ENCODE assay signal across 2 cellular contexts in the genomic region with DNA sequence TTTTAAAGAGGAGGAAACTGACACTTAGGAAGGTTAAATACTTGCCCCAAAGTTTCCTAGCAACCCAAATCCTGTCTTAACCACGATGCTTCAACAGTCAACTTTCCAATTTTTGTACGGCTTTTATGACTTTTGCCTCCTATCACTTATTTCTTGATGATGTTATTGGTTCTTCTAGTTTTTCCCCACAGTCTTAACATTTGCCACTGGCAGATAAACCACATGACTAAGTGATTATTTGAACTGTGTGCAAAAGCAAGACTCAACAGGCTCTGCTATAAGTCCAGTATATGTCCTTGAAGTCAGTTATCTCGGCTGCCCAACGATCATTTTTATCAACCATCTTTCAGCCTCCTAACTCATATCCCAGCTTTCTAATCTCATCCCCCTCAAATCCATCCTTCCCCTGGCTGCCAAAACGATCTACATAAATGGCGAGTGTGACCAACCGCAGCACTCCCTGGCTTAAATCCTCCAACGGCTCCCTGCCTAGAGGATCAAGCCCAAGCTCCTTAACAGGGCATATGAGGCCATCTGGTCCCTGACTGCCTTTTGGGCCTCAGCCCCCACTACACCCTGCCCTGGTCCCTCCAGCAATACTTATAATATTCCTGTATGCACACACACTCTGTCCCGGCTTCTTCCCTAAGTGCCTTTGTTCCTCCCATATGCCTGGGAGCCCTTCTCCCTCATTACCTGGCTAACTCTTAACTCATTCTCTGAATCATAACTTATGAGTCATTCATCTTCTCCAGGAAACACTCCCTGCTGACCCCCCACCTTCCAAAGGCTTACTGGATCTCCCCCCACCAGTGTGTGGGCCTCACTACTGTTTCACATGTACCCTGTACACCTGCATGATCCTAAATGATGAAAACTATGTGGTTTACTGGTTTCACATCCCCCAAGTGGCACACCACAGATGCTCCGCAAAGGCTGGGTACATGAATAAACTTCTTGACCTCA.
TF ChIP-seq lines count a peak whose summit lies in the region.

No MANE protein-coding gene starts in this region.

TF ChIP-seq in HepG2, 621 proteins besides CTCF, POLR2A, EP300 and RAD21:
- TF ChIP-seq MTA3 (CRISPR knock-in tag; IDR thresholded peaks at IDR 0.05) (no peak), ZC3H13 (CRISPR knock-in tag; IDR thresholded peaks at IDR 0.05) (no peak), FOSL2 (CRISPR knock-in tag; IDR thresholded peaks at IDR 0.05) (peak; percentile 63), TCF7 (IDR thresholded peaks at IDR 0.05; ENCODE audit: low read depth) (no peak), PITX1 (CRISPR knock-in tag; IDR thresholded peaks at IDR 0.05) (no peak), ASH2L (IDR thresholded peaks at IDR 0.05; ENCODE audit: insufficient read length, low read depth, low read length) (peak; percentile 2)
- TF ChIP-seq, protein P1, sequence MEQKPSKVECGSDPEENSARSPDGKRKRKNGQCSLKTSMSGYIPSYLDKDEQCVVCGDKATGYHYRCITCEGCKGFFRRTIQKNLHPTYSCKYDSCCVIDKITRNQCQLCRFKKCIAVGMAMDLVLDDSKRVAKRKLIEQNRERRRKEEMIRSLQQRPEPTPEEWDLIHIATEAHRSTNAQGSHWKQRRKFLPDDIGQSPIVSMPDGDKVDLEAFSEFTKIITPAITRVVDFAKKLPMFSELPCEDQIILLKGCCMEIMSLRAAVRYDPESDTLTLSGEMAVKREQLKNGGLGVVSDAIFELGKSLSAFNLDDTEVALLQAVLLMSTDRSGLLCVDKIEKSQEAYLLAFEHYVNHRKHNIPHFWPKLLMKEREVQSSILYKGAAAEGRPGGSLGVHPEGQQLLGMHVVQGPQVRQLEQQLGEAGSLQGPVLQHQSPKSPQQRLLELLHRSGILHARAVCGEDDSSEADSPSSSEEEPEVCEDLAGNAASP (CRISPR knock-in tag; IDR thresholded peaks at IDR 0.05; ENCODE audit: borderline replicate concordance), result no peak
- TF ChIP-seq, protein P2, sequence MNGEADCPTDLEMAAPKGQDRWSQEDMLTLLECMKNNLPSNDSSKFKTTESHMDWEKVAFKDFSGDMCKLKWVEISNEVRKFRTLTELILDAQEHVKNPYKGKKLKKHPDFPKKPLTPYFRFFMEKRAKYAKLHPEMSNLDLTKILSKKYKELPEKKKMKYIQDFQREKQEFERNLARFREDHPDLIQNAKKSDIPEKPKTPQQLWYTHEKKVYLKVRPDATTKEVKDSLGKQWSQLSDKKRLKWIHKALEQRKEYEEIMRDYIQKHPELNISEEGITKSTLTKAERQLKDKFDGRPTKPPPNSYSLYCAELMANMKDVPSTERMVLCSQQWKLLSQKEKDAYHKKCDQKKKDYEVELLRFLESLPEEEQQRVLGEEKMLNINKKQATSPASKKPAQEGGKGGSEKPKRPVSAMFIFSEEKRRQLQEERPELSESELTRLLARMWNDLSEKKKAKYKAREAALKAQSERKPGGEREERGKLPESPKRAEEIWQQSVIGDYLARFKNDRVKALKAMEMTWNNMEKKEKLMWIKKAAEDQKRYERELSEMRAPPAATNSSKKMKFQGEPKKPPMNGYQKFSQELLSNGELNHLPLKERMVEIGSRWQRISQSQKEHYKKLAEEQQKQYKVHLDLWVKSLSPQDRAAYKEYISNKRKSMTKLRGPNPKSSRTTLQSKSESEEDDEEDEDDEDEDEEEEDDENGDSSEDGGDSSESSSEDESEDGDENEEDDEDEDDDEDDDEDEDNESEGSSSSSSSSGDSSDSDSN (CRISPR knock-in tag; IDR thresholded peaks at IDR 0.05), result no peak
- TF ChIP-seq, protein P3, sequence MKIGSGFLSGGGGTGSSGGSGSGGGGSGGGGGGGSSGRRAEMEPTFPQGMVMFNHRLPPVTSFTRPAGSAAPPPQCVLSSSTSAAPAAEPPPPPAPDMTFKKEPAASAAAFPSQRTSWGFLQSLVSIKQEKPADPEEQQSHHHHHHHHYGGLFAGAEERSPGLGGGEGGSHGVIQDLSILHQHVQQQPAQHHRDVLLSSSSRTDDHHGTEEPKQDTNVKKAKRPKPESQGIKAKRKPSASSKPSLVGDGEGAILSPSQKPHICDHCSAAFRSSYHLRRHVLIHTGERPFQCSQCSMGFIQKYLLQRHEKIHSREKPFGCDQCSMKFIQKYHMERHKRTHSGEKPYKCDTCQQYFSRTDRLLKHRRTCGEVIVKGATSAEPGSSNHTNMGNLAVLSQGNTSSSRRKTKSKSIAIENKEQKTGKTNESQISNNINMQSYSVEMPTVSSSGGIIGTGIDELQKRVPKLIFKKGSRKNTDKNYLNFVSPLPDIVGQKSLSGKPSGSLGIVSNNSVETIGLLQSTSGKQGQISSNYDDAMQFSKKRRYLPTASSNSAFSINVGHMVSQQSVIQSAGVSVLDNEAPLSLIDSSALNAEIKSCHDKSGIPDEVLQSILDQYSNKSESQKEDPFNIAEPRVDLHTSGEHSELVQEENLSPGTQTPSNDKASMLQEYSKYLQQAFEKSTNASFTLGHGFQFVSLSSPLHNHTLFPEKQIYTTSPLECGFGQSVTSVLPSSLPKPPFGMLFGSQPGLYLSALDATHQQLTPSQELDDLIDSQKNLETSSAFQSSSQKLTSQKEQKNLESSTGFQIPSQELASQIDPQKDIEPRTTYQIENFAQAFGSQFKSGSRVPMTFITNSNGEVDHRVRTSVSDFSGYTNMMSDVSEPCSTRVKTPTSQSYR (CRISPR knock-in tag; IDR thresholded peaks at IDR 0.05; ENCODE audit: borderline replicate concordance), result no peak

TF ChIP-seq in WTC11, 78 proteins besides CTCF, POLR2A, EP300 and RAD21:
- TF ChIP-seq, protein P4, sequence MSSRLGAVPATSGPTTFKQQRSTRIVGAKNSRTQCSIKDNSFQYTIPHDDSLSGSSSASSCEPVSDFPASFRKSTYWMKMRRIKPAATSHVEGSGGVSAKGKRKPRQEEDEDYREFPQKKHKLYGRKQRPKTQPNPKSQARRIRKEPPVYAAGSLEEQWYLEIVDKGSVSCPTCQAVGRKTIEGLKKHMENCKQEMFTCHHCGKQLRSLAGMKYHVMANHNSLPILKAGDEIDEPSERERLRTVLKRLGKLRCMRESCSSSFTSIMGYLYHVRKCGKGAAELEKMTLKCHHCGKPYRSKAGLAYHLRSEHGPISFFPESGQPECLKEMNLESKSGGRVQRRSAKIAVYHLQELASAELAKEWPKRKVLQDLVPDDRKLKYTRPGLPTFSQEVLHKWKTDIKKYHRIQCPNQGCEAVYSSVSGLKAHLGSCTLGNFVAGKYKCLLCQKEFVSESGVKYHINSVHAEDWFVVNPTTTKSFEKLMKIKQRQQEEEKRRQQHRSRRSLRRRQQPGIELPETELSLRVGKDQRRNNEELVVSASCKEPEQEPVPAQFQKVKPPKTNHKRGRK (CRISPR knock-in tag; IDR thresholded peaks at IDR 0.05; ENCODE audit: borderline replicate concordance), result no peak
- TF ChIP-seq, protein P5, sequence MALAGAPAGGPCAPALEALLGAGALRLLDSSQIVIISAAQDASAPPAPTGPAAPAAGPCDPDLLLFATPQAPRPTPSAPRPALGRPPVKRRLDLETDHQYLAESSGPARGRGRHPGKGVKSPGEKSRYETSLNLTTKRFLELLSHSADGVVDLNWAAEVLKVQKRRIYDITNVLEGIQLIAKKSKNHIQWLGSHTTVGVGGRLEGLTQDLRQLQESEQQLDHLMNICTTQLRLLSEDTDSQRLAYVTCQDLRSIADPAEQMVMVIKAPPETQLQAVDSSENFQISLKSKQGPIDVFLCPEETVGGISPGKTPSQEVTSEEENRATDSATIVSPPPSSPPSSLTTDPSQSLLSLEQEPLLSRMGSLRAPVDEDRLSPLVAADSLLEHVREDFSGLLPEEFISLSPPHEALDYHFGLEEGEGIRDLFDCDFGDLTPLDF (CRISPR knock-in tag; IDR thresholded peaks at IDR 0.05), result no peak
- TF ChIP-seq, protein P6, sequence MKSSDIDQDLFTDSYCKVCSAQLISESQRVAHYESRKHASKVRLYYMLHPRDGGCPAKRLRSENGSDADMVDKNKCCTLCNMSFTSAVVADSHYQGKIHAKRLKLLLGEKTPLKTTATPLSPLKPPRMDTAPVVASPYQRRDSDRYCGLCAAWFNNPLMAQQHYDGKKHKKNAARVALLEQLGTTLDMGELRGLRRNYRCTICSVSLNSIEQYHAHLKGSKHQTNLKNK (CRISPR knock-in tag; IDR thresholded peaks at IDR 0.05), result no peak
- TF ChIP-seq, protein P7, sequence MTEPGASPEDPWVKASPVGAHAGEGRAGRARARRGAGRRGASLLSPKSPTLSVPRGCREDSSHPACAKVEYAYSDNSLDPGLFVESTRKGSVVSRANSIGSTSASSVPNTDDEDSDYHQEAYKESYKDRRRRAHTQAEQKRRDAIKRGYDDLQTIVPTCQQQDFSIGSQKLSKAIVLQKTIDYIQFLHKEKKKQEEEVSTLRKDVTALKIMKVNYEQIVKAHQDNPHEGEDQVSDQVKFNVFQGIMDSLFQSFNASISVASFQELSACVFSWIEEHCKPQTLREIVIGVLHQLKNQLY (CRISPR knock-in tag; IDR thresholded peaks at IDR 0.05), result no peak
- TF ChIP-seq HMGA2 (CRISPR knock-in tag; IDR thresholded peaks at IDR 0.05), result no peak
- TF ChIP-seq EMX1 (CRISPR knock-in tag; IDR thresholded peaks at IDR 0.05), result no peak
- TF ChIP-seq, protein P8, sequence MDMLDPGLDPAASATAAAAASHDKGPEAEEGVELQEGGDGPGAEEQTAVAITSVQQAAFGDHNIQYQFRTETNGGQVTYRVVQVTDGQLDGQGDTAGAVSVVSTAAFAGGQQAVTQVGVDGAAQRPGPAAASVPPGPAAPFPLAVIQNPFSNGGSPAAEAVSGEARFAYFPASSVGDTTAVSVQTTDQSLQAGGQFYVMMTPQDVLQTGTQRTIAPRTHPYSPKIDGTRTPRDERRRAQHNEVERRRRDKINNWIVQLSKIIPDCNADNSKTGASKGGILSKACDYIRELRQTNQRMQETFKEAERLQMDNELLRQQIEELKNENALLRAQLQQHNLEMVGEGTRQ (CRISPR knock-in tag; IDR thresholded peaks at IDR 0.05), result no peak
- TF ChIP-seq, protein P9, sequence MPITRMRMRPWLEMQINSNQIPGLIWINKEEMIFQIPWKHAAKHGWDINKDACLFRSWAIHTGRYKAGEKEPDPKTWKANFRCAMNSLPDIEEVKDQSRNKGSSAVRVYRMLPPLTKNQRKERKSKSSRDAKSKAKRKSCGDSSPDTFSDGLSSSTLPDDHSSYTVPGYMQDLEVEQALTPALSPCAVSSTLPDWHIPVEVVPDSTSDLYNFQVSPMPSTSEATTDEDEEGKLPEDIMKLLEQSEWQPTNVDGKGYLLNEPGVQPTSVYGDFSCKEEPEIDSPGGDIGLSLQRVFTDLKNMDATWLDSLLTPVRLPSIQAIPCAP (CRISPR knock-in tag; IDR thresholded peaks at IDR 0.05), result no peak
- TF ChIP-seq IRF2 (CRISPR knock-in tag; IDR thresholded peaks at IDR 0.05; ENCODE audit: borderline replicate concordance, low read depth), result no peak
- TF ChIP-seq, protein P10, sequence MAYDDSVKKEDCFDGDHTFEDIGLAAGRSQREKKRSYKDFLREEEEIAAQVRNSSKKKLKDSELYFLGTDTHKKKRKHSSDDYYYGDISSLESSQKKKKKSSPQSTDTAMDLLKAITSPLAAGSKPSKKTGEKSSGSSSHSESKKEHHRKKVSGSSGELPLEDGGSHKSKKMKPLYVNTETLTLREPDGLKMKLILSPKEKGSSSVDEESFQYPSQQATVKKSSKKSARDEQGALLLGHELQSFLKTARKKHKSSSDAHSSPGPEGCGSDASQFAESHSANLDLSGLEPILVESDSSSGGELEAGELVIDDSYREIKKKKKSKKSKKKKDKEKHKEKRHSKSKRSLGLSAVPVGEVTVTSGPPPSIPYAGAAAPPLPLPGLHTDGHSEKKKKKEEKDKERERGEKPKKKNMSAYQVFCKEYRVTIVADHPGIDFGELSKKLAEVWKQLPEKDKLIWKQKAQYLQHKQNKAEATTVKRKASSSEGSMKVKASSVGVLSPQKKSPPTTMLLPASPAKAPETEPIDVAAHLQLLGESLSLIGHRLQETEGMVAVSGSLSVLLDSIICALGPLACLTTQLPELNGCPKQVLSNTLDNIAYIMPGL (CRISPR knock-in tag; IDR thresholded peaks at IDR 0.05), result no peak
- TF ChIP-seq, protein P11, sequence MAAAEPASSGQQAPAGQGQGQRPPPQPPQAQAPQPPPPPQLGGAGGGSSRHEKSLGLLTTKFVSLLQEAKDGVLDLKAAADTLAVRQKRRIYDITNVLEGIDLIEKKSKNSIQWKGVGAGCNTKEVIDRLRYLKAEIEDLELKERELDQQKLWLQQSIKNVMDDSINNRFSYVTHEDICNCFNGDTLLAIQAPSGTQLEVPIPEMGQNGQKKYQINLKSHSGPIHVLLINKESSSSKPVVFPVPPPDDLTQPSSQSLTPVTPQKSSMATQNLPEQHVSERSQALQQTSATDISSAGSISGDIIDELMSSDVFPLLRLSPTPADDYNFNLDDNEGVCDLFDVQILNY (CRISPR knock-in tag; IDR thresholded peaks at IDR 0.05), result no peak
- TF ChIP-seq OVOL2 (CRISPR knock-in tag; IDR thresholded peaks at IDR 0.05; ENCODE audit: borderline replicate concordance), result no peak
- TF ChIP-seq, protein P12, sequence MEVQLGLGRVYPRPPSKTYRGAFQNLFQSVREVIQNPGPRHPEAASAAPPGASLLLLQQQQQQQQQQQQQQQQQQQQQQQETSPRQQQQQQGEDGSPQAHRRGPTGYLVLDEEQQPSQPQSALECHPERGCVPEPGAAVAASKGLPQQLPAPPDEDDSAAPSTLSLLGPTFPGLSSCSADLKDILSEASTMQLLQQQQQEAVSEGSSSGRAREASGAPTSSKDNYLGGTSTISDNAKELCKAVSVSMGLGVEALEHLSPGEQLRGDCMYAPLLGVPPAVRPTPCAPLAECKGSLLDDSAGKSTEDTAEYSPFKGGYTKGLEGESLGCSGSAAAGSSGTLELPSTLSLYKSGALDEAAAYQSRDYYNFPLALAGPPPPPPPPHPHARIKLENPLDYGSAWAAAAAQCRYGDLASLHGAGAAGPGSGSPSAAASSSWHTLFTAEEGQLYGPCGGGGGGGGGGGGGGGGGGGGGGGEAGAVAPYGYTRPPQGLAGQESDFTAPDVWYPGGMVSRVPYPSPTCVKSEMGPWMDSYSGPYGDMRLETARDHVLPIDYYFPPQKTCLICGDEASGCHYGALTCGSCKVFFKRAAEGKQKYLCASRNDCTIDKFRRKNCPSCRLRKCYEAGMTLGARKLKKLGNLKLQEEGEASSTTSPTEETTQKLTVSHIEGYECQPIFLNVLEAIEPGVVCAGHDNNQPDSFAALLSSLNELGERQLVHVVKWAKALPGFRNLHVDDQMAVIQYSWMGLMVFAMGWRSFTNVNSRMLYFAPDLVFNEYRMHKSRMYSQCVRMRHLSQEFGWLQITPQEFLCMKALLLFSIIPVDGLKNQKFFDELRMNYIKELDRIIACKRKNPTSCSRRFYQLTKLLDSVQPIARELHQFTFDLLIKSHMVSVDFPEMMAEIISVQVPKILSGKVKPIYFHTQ (CRISPR knock-in tag; IDR thresholded peaks at IDR 0.05), result no peak
- no peak for TF ChIP-seq GRHL2 (CRISPR knock-in tag; IDR thresholded peaks at IDR 0.05; ENCODE audit: insufficient replicate concordance, severe bottlenecking)
